In the genomic region with DNA sequence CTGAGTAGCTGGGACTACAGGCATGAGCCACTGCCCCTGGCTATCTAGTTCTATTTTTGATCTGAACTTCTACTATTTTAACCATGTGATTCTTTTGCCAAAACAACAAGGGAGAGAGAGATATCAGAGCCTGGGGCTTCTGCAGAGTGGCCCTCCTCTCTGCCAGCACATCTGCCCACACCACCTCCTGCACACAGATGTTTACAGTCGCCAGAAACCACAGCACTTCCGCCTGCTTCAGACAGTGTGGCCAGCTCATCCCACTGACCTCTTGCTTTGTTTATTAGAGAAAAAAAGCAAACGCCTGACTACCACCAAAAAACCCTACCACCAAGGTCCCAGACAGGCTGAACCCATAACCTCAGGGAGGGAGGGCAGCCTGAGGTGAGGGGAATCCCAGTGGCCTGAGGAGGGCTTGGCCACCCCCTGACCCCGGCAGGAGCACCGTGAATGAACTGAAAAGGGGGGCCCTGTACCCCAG, we compare ENCODE assay signal across 9 cellular contexts.
A peak's percentile ranks its signal among the peaks of the same experiment; 100 is the strongest.
DNase-seq lines count a peak whose midpoint lies in the region; ATAC-seq, FAIRE-seq and TF ChIP-seq lines count a peak whose summit lies in the region.
"Had no signal": no experiment of that assay in that cellular context is flagged by ENCODE, and none has a peak within 500 bp of the region (broad histone marks: within the 10 kb centered on the region; RNA-seq: fewer than 3 reads in every experiment).

No MANE protein-coding gene starts in this region.

- H3K36me3 Mint-ChIP-seq in stimulated activated naive B cell treated with anti-CD40 and anti-IgM and Interleukin-4, amounts not matched to agents 10 μg/mL and 1 μg/mL and 100 μg/mL, for 72 hours = no peaks in the 10 kb centered on the region

- peaks cover 20 to 22% of the 10 kb centered on the region in 2 donors for H3K27me3 Mint-ChIP-seq in stimulated activated naive B cell treated with anti-CD40 and anti-IgM and Interleukin-4, amounts not matched to agents 10 μg/mL and 1 μg/mL and 100 μg/mL, for 72 hours

- H3K4me3 ChIP-seq in choroid plexus epithelial cell (ENCODE audit: low read depth, low read length) = no peak overlapping the region
- no peak overlapping the region for H3K4me3 ChIP-seq in spleen

- peaks cover 4 to 8% of the 10 kb centered on the region in 2 donors for H3K4me1 Mint-ChIP-seq in stimulated activated naive B cell treated with anti-CD40 and anti-IgM and Interleukin-4, amounts not matched to agents 10 μg/mL and 1 μg/mL and 100 μg/mL, for 72 hours

- peak; percentile 17 for DNase-seq in activated effector memory CD4-positive, alpha-beta T cell treated with anti-CD3 and anti-CD28 coated beads, Interleukin-2, amount 50 U/mL, for 16 hours
- DNase-seq in activated effector memory CD4-positive, alpha-beta T cell treated with Interleukin-2 at 50 U/mL for 16 hours = no peak
- DNase-seq in choroid plexus epithelial cell (ENCODE audit: low read depth) (peak; percentile 80), NCI-H1092 treated with DMSO at 0.1 percent for 48 hours (lab: John Stamatoyannopoulos, UW) (no peak), frontal cortex (ENCODE audit: low spot score in 2 of 2) (no peak), spleen (no peak)
- peak; percentile 4 for DNase-seq in stimulated activated naive B cell treated with anti-CD40 and anti-IgM and Interleukin-4, amounts not matched to agents 10 μg/mL and 1 μg/mL and 100 μg/mL, for 72 hours

- H3K27ac Mint-ChIP-seq in stimulated activated naive B cell treated with anti-CD40 and anti-IgM and Interleukin-4, amounts not matched to agents 10 μg/mL and 1 μg/mL and 100 μg/mL, for 72 hours = peak overlapping the region; percentile 14
- H3K27ac Mint-ChIP-seq: B cell had no signal

- H3K4me3 Mint-ChIP-seq in stimulated activated naive B cell treated with anti-CD40 and anti-IgM and Interleukin-4, amounts not matched to agents 10 μg/mL and 1 μg/mL and 100 μg/mL, for 72 hours = no peak overlapping the region
- H3K4me3 Mint-ChIP-seq: B cell had no signal

- no peaks in the 10 kb centered on the region for H3K9me3 Mint-ChIP-seq in stimulated activated naive B cell treated with anti-CD40 and anti-IgM and Interleukin-4, amounts not matched to agents 10 μg/mL and 1 μg/mL and 100 μg/mL, for 72 hours

- 13 to 27% (median 24%) methylated on average over 5 of the region's 5 CpGs for WGBS in spleen, 5 donors

- no peak overlapping the region for H3K27ac ChIP-seq in spleen

- no peak for TF ChIP-seq POLR2A in spleen (IDR thresholded peaks at IDR 0.05)

- H3K27me3 ChIP-seq in spleen (replicated peaks in 1 of 7) = peaks cover 0 to 13% (median 0%) of the 10 kb centered on the region in 7 donors

- TF ChIP-seq CTCF in choroid plexus epithelial cell (conservative IDR thresholded peaks at IDR 0.05; ENCODE audit: low read depth, low read length) = no peak
- TF ChIP-seq CTCF in spleen (IDR thresholded peaks at IDR 0.05 in 8 of 11, conservative IDR thresholded peaks at IDR 0.05 in 3 of 11) = no peak

- peak; percentile 81 for ATAC-seq in HG03442 (IDR thresholded peaks at IDR 0.05; ENCODE audit: unreplicated experiment)
- peak; percentile 65 to 84 for ATAC-seq in stimulated activated naive B cell treated with anti-CD40 and anti-IgM and Interleukin-4, amounts not matched to agents 10 μg/mL and 1 μg/mL and 100 μg/mL, for 72 hours (replicated peaks)

- no peak for FAIRE-seq in frontal cortex (lab: Jason Lieb, UNC)

- intact Hi-C loops in spleen (cut with DNase I; ENCODE audit: low total_unique reads) = no loop called here

- H3K36me3 ChIP-seq in spleen = no peaks in the 10 kb centered on the region

- no peaks in the 10 kb centered on the region for H3K9me3 ChIP-seq in spleen

- H3K4me1 ChIP-seq in spleen = peaks cover 0 to 4% (median 0%) of the 10 kb centered on the region in 6 donors

Comparison
In these comparisons a context has a peak if more than half of its experiments do, and no peak if none do; other contexts are left out.
1. DNase-seq: peak in activated effector memory CD4-positive, alpha-beta T cell treated with anti-CD3 and anti-CD28 coated beads, Interleukin-2, amount 50 U/mL, for 16 hours (single experiment), choroid plexus epithelial cell (single experiment) and stimulated activated naive B cell treated with anti-CD40 and anti-IgM and Interleukin-4, amounts not matched to agents 10 μg/mL and 1 μg/mL and 100 μg/mL, for 72 hours (single experiment); none in activated effector memory CD4-positive, alpha-beta T cell treated with Interleukin-2 at 50 U/mL for 16 hours (single experiment), NCI-H1092 treated with DMSO at 0.1 percent for 48 hours (single experiment), frontal cortex (0 of 2) and spleen (single experiment).